Comparison of ENCODE assay signal across 8 cellular contexts in genomic region chr4:88382621-88383020, GRCh38. TPM values are rescaled to one million over a fixed set of nuclear protein-coding genes. Genes with fewer than 3 reads are reported as not detected.
DNase-seq lines count a peak whose midpoint lies in the region; ATAC-seq and TF ChIP-seq lines count a peak whose summit lies in the region.

No MANE protein-coding gene starts in this region.

- H3K4me3 ChIP-seq in ACC112 (ENCODE audit: low read depth, low read length) (peak overlapping the region; percentile 1; the same call in 1 of the 2 replicates), epithelial cell of esophagus (ENCODE audit: low read length) (no peak overlapping the region), Caco-2 (ENCODE audit: low read depth, low read length) (no peak overlapping the region)

- POLR2A ChIA-PET in Caco-2 (lab: Charles Lee): no interaction called here

- H3K27me3 ChIP-seq in ACC112 (ENCODE audit: insufficient read depth, low read length): no peaks in the 10 kb centered on the region
- H3K27me3 ChIP-seq in Caco-2 (replicated peaks; ENCODE audit: control insufficient read depth, insufficient read depth, low read length): no peaks in the 10 kb centered on the region

- no peaks in the 10 kb centered on the region for H3K9me3 ChIP-seq in Caco-2

- TF ChIP-seq CTCF in epithelial cell of esophagus (IDR thresholded peaks at IDR 0.05; ENCODE audit: insufficient read depth, low read depth, low read length, missing control alignments) (no peak), Caco-2 (IDR thresholded peaks at IDR 0.05; ENCODE audit: insufficient read depth in 1 of 2, low read depth in 1 of 2, low read length in 1 of 2, severe bottlenecking in 1 of 2, unreplicated experiment in 1 of 2) (no peak)

- intact Hi-C loops in Caco-2 (cut with micrococcal nuclease; ENCODE audit: unreplicated experiment): no loop called here

- H3K4me3 Mint-ChIP-seq in Caco-2 (ENCODE audit: unreplicated experiment): no peak overlapping the region

- peak; percentile 29 for ATAC-seq in GM21529 (IDR thresholded peaks at IDR 0.05; ENCODE audit: unreplicated experiment)
- ATAC-seq in GM21576 (IDR thresholded peaks at IDR 0.05; ENCODE audit: unreplicated experiment): no peak

- H3K36me3 Mint-ChIP-seq in Caco-2 (ENCODE audit: insufficient read depth, unreplicated experiment): no peaks in the 10 kb centered on the region

- H3K27ac Mint-ChIP-seq in Caco-2 (ENCODE audit: unreplicated experiment): no peak overlapping the region

- peaks cover 32% of the 10 kb centered on the region for H3K36me3 ChIP-seq in ACC112 (ENCODE audit: insufficient read depth, low read length)
- H3K36me3 ChIP-seq in Caco-2 (ENCODE audit: control insufficient read depth, insufficient read depth, low read length): no peaks in the 10 kb centered on the region

- CTCF ChIA-PET in Caco-2 (lab: Charles Lee): no interaction called here

- no TSS peak for BruUV-seq in Caco-2 (replicated peaks; lab: Mats Ljungman, UMichigan)

- H3K4me1 Mint-ChIP-seq in Caco-2 (ENCODE audit: low read depth, unreplicated experiment): no peaks in the 10 kb centered on the region

- H3K27me3 Mint-ChIP-seq in Caco-2 (ENCODE audit: insufficient read depth, unreplicated experiment): peaks cover 2% of the 10 kb centered on the region

- H3K4me1 ChIP-seq in ACC112 (ENCODE audit: control insufficient read depth, insufficient read depth, low read length, unreplicated experiment): peaks cover 24% of the 10 kb centered on the region
- no peaks in the 10 kb centered on the region for H3K4me1 ChIP-seq in Caco-2

- no peaks in the 10 kb centered on the region for H3K9me3 Mint-ChIP-seq in Caco-2 (ENCODE audit: unreplicated experiment)

- peaks cover 30% of the 10 kb centered on the region for H3K79me2 ChIP-seq in ACC112 (ENCODE audit: control insufficient read depth, insufficient read depth, low read length, unreplicated experiment)

- DNase-seq in activated CD4-positive, CD25-positive, alpha-beta regulatory T cell treated with anti-CD3 and anti-CD28 coated beads, Interleukin-2, amount 50 U/mL, for 16 hours (ENCODE audit: low read depth, low spot score): peak; percentile 28
- DNase-seq in epithelial cell of esophagus (ENCODE audit: low read depth) (peak; percentile 17), inferior parietal cortex (ENCODE audit: extremely low spot score) (no peak), Caco-2 (no peak), anterior cingulate cortex (lab: John Stamatoyannopoulos, UW) (no peak)

- no peak overlapping the region for H2AFZ ChIP-seq in ACC112 (ENCODE audit: low read length, unreplicated experiment)

- H3K27ac ChIP-seq in ACC112 (ENCODE audit: low read depth, low read length): peak overlapping the region; percentile 22; the same call in 1 of the 2 replicates

RNA-seq across cellular contexts. Expression of gene HERC6, which starts 4.0 kb away (rescaled TPM):
- 6.5 and 7.6 TPM in 2 replicates for total RNA-seq in Caco-2 (2022)

Comparison
In these comparisons a context has a peak if more than half of its experiments do, and no peak if none do; other contexts are left out.
1. DNase-seq: peak in activated CD4-positive, CD25-positive, alpha-beta regulatory T cell treated with anti-CD3 and anti-CD28 coated beads, Interleukin-2, amount 50 U/mL, for 16 hours (single experiment) and epithelial cell of esophagus (single experiment); none in inferior parietal cortex (single experiment), Caco-2 (0 of 2) and anterior cingulate cortex (0 of 58).